Comparison of ENCODE assay signal across 12 cellular contexts in the genomic region with DNA sequence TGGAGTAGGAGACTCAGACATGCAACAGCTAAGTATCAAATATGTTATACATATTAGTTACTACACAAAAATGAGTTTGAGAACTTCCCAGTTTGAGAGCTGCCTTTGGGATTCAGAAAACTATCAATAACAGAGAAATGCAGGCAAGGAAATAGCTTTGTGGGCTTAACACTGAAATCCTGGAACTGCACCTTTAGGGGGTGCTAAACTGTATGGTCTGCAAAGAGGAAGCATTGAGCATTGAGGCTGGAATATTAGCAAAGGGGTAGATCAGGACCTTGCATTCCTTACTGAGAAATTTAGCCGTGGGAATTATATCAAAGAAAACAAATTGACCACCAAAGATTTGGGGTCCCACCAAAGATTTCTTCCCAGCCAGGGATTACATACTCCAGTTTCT.
DNase-seq lines count a peak whose midpoint lies in the region; TF ChIP-seq lines count a peak whose summit lies in the region.
"Had no signal": no experiment of that assay in that cellular context is flagged by ENCODE, and none has a peak within 500 bp of the region (broad histone marks: within the 10 kb centered on the region; RNA-seq: fewer than 3 reads in every experiment).

No MANE protein-coding gene starts in this region.

- H3K9ac ChIP-seq in Karpas-422 (ENCODE audit: low read length): no peak overlapping the region

- H3K27ac ChIP-seq in Karpas-422 (ENCODE audit: low read length): no peak overlapping the region
- H3K27ac ChIP-seq in brain microvascular endothelial cell: no peak overlapping the region

- no peak overlapping the region for H3K4me2 ChIP-seq in Karpas-422 (ENCODE audit: low read depth, low read length, poor library complexity, severe bottlenecking)

- H3K4me3 ChIP-seq in Karpas-422 (ENCODE audit: low read length): no peak overlapping the region
- no peak overlapping the region for H3K4me3 ChIP-seq in brain microvascular endothelial cell (ENCODE audit: low read depth, low read length)

- no peaks in the 10 kb centered on the region for H3K9me2 ChIP-seq in Karpas-422 (replicated peaks; ENCODE audit: insufficient read depth, low read length)

- TF ChIP-seq CTCF in brain microvascular endothelial cell (IDR thresholded peaks at IDR 0.05; ENCODE audit: low read depth, low read length, missing control alignments): peak; percentile 67

- DNase-seq in SHP77 treated with DMSO at 0.1 percent for 48 hours (lab: John Stamatoyannopoulos, UW): peak; percentile 19
- no peak for DNase-seq in SHP77 (lab: John Stamatoyannopoulos, UW)
- peak; percentile 44 for DNase-seq in Karpas-422
- peak; percentile 14 for DNase-seq in brain microvascular endothelial cell
- DNase-seq in renal cortical epithelial cell (ENCODE audit: low read depth): peak; percentile 37
- DNase-seq in activated gamma-delta T cell (lab: John Stamatoyannopoulos, UW): no peak
- no peak for DNase-seq in NCI-H1694 (lab: John Stamatoyannopoulos, UW)
- no peak for DNase-seq in stimulated activated CD4-positive, alpha-beta T cell treated with anti-CD3 and anti-CD28 coated beads, Interleukin-12 subunit alpha, Interleukin-12 subunit beta, amount 100 ng/mL, for 4 hours
- DNase-seq: activated CD8-positive, alpha-beta memory T cell treated with anti-CD3 and anti-CD28 coated beads, Interleukin-2, amount 50 U/mL, for 48 hours; CD4-positive, alpha-beta T cell; NCI-H446 treated with DMSO at 0.1 percent for 48 hours; posterior cingulate gyrus had no signal

- in situ Hi-C loops in brain microvascular endothelial cell (cut with HindIII; ENCODE audit: low pct_ligation_motif_present, low sequenced_read_pairs): no loop called here

- H3K36me3 ChIP-seq in Karpas-422 (ENCODE audit: insufficient read depth, low read length) (no peaks in the 10 kb centered on the region), brain microvascular endothelial cell (replicated peaks) (no peaks in the 10 kb centered on the region)

- no peaks in the 10 kb centered on the region for H3K27me3 ChIP-seq in Karpas-422 (ENCODE audit: low read length)
- no peaks in the 10 kb centered on the region for H3K27me3 ChIP-seq in brain microvascular endothelial cell (replicated peaks)

- H2AFZ ChIP-seq in Karpas-422 (ENCODE audit: low read length): no peak overlapping the region

- H3K4me1 ChIP-seq in Karpas-422 (ENCODE audit: low read length): no peaks in the 10 kb centered on the region

- H4K20me1 ChIP-seq in Karpas-422 (ENCODE audit: insufficient read depth, low read depth, low read length): no peaks in the 10 kb centered on the region

- no peaks in the 10 kb centered on the region for H3K79me2 ChIP-seq in Karpas-422 (ENCODE audit: low read length)

- peaks cover 9% of the 10 kb centered on the region for H3K9me3 ChIP-seq in Karpas-422 (ENCODE audit: low read length)

Comparison
In these comparisons a context has a peak if more than half of its experiments do, and no peak if none do; other contexts are left out.
1. DNase-seq: peak in SHP77 treated with DMSO at 0.1 percent for 48 hours (single experiment), Karpas-422 (single experiment), brain microvascular endothelial cell (single experiment) and renal cortical epithelial cell (single experiment); none in SHP77 (0 of 2), activated gamma-delta T cell (single experiment), NCI-H1694 (single experiment) and stimulated activated CD4-positive, alpha-beta T cell treated with anti-CD3 and anti-CD28 coated beads, Interleukin-12 subunit alpha, Interleukin-12 subunit beta, amount 100 ng/mL, for 4 hours (single experiment).